In the genomic region with DNA sequence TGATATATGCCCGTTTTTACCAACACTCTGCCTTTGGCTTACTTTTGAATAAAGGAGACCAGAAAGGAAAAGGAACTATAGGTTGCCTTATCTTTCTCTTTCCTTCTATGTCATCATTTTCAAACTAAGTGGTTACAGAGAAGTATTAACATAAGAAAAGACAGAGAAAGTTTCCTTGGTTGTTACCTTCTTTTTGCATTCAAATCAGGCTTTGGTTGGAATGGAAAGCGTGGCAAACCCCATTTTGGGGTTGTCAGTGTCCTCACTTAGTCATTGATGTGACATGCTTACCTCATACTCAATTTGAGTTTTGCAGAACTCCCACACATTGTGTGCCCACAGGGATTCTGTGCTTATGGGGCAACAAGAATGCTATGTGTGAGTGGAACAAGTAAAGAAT, we compare ENCODE assay signal across 16 cellular contexts. TPM values are rescaled to one million over a fixed set of nuclear protein-coding genes. Genes with fewer than 3 reads are reported as not detected.
"Had no signal": no experiment of that assay in that cellular context is flagged by ENCODE, and none has a peak within 500 bp of the region (broad histone marks: within the 10 kb centered on the region; RNA-seq: fewer than 3 reads in every experiment).

No MANE protein-coding gene starts in this region.

- H3K27me3 Mint-ChIP-seq: naive B cell had no signal

- H3K4me1 Mint-ChIP-seq: activated CD4-positive, alpha-beta memory T cell treated with anti-CD3 and anti-CD28 coated beads, Interleukin-2, amount 10 ng/mL, durations not matched to agents 7 days and 5 days had no signal

- H3K27ac Mint-ChIP-seq: activated CD4-positive, alpha-beta memory T cell treated with anti-CD3 and anti-CD28 coated beads, Interleukin-2, amount 10 ng/mL, durations not matched to agents 7 days and 5 days; activated naive CD8-positive, alpha-beta T cell treated with anti-CD3 and anti-CD28 coated beads, Interleukin-2, amount 10 ng/mL, durations not matched to agents 7 days and 5 days; naive B cell had no signal

- DNase-seq: activated CD4-positive, alpha-beta memory T cell treated with anti-CD3 and anti-CD28 coated beads, Interleukin-2, amount 10 ng/mL, durations not matched to agents 7 days and 5 days; activated CD4-positive, CD25-positive, alpha-beta regulatory T cell treated with anti-CD3 and anti-CD28 coated beads, Interleukin-2, amount 50 U/mL, for 72 hours; activated CD8-positive, alpha-beta memory T cell treated with anti-CD3 and anti-CD28 coated beads, Interleukin-2, amount 50 U/mL, for 4 hours; activated naive CD8-positive, alpha-beta T cell treated with anti-CD3 and anti-CD28 coated beads, Interleukin-2, amount 10 ng/mL, durations not matched to agents 7 days and 5 days; aorta; cortex of kidney; effector CD4-positive, alpha-beta T cell; esophagus squamous epithelium; hippocampal formation; naive B cell; pancreas; spleen; T-helper 2 cell; tibial artery had no signal

- ATAC-seq: pancreas, sciatic nerve had no signal

- H3K9me3 Mint-ChIP-seq: activated CD4-positive, alpha-beta memory T cell treated with anti-CD3 and anti-CD28 coated beads, Interleukin-2, amount 10 ng/mL, durations not matched to agents 7 days and 5 days; activated naive CD8-positive, alpha-beta T cell treated with anti-CD3 and anti-CD28 coated beads, Interleukin-2, amount 10 ng/mL, durations not matched to agents 7 days and 5 days; naive B cell had no signal

- H3K4me3 Mint-ChIP-seq: activated CD4-positive, alpha-beta memory T cell treated with anti-CD3 and anti-CD28 coated beads, Interleukin-2, amount 10 ng/mL, durations not matched to agents 7 days and 5 days; activated naive CD8-positive, alpha-beta T cell treated with anti-CD3 and anti-CD28 coated beads, Interleukin-2, amount 10 ng/mL, durations not matched to agents 7 days and 5 days had no signal

RNA-seq across cellular contexts. Expression of a gene that starts 3.7 kb away (rescaled TPM):
- total RNA-seq: activated CD4-positive, alpha-beta memory T cell treated with anti-CD3 and anti-CD28 coated beads, Interleukin-2, amount 10 ng/mL, durations not matched to agents 7 days and 5 days; activated naive CD8-positive, alpha-beta T cell treated with anti-CD3 and anti-CD28 coated beads, Interleukin-2, amount 10 ng/mL, durations not matched to agents 7 days and 5 days; endothelial cell of umbilical vein had no signal
